8 cellular contexts compared by ENCODE assay signal in genomic region chr2:236042087-236042486, GRCh38.
"Had no signal": no experiment of that assay in that cellular context is flagged by ENCODE, and none has a peak within 500 bp of the region (broad histone marks: within the 10 kb centered on the region; RNA-seq: fewer than 3 reads in every experiment).

No MANE protein-coding gene starts in this region.

- H3K27ac Mint-ChIP-seq: HFFc6 had no signal

- ATAC-seq: HCT116, K562 had no signal

- H3K9me3 ChIP-seq: HAP-1 had no signal

- DNase-seq: GM23248, HFFc6, IMR-90, KG1 had no signal

- H3K4me3 ChIP-seq: GM23248, HAP-1, K562 had no signal

- H3K36me3 ChIP-seq: HAP-1 had no signal

- H3K9me3 Mint-ChIP-seq: HFFc6 had no signal

- H3K4me3 Mint-ChIP-seq: HFFc6 had no signal

- H3K27ac ChIP-seq: GM23248, HL-60 had no signal

- H2AFZ ChIP-seq: GM23248 had no signal
